Comparison of ENCODE assay signal across 8 cellular contexts in the genomic region with DNA sequence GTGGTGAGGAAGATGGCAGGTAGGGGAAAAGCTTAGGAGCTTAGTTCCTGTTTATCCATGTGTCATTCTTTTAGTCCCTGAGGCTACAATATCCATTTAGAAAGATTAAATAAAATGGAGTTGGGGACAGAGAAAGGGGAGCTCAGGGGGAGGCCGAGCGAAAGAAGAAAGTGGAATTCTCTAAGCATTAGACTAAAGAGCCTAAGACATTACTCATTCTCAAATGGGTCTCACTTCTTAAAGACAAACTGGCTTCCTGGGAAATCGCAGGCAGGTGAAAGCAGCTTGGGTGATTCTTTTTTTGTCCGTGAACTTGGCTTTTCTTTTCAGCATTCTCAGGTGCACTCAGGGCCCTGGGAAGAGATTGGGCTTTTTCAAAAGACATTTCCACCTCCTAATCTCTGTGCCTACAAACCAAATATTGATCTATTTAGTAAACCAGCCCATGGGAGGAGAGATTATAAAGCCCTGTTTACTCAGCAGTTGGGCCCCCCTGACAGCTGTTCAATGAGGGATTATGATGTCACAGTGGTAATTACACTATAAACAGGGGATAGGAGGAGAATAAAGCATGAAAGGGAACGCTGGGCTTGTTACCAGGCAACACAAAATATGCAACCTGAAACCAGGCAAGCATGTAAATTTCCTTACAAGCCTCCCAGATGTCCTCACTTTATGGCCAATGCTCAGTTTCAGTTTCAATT.
DNase-seq lines count a peak whose midpoint lies in the region; TF ChIP-seq lines count a peak whose summit lies in the region.

No MANE protein-coding gene starts in this region.

- no peak for TF ChIP-seq CTCF in WI38 (IDR thresholded peaks at IDR 0.05; ENCODE audit: low read depth, low read length)

- H3K27ac ChIP-seq in subcutaneous abdominal adipose tissue (ENCODE audit: low read depth, low read length): no peak overlapping the region
- no peak overlapping the region for H3K27ac ChIP-seq in CD8-positive, alpha-beta memory T cell (ENCODE audit: low read depth, low read length)

- H3K27me3 Mint-ChIP-seq in CD8-positive, alpha-beta memory T cell: no peaks in the 10 kb centered on the region

- H3K9me3 Mint-ChIP-seq in CD8-positive, alpha-beta memory T cell: peaks cover 0 to 14% (median 4%) of the 10 kb centered on the region in 5 donors

- H3K4me3 Mint-ChIP-seq in CD8-positive, alpha-beta memory T cell: no peak overlapping the region

- no peaks in the 10 kb centered on the region for H3K4me1 Mint-ChIP-seq in CD8-positive, alpha-beta memory T cell

- H3K36me3 ChIP-seq in subcutaneous abdominal adipose tissue (ENCODE audit: control insufficient read depth in 5 of 5, insufficient read depth in 5 of 5, low read length in 5 of 5): no peaks in the 10 kb centered on the region
- no peaks in the 10 kb centered on the region for H3K36me3 ChIP-seq in CD8-positive, alpha-beta memory T cell (ENCODE audit: insufficient read depth, low read length)

- peaks cover 0 to 10% (median 9%) of the 10 kb centered on the region in 5 donors for H3K4me1 ChIP-seq in subcutaneous abdominal adipose tissue (ENCODE audit: control insufficient read depth in 5 of 5, insufficient read depth in 5 of 5, low read length in 5 of 5)
- H3K4me1 ChIP-seq in CD8-positive, alpha-beta memory T cell (ENCODE audit: insufficient read depth, low read length): no peaks in the 10 kb centered on the region

- CTCF ChIA-PET in CD8-positive, alpha-beta memory T cell (lab: Charles Lee): no interaction called here

- H3K4me3 ChIP-seq in WI38 (ENCODE audit: low read depth, low read length) (peak overlapping the region; percentile 48), subcutaneous abdominal adipose tissue (ENCODE audit: low read depth in 1 of 5, low read length in 5 of 5) (peak overlapping the region in 4 of 5 donors; percentile 30 to 46 (median 41))
- no peak overlapping the region for H3K4me3 ChIP-seq in CD8-positive, alpha-beta memory T cell (ENCODE audit: low read length)

- H3K36me3 Mint-ChIP-seq in CD8-positive, alpha-beta memory T cell: no peaks in the 10 kb centered on the region

- DNase-seq in GM04503 (ENCODE audit: low read depth) (peak; percentile 71), NCI-H1092 treated with DMSO at 0.1 percent for 48 hours (lab: John Stamatoyannopoulos, UW) (peak; percentile 98), iPS-NIHi11 (ENCODE audit: low spot score) (peak; percentile 52), ureter (ENCODE audit: low spot score) (no peak), putamen (ENCODE audit: low spot score) (no peak)
- no peak for DNase-seq in CD8-positive, alpha-beta memory T cell

- no peak overlapping the region for H3K27ac Mint-ChIP-seq in CD8-positive, alpha-beta memory T cell

- peak overlapping the region in 1 of 5 donors; percentile 51 for H3K9ac ChIP-seq in subcutaneous abdominal adipose tissue (ENCODE audit: low read length in 5 of 5)

- no peaks in the 10 kb centered on the region for H3K9me3 ChIP-seq in subcutaneous abdominal adipose tissue (ENCODE audit: control insufficient read depth in 5 of 5, low read length in 5 of 5)
- H3K9me3 ChIP-seq in CD8-positive, alpha-beta memory T cell (ENCODE audit: low read length): no peaks in the 10 kb centered on the region

- POLR2A ChIA-PET in CD8-positive, alpha-beta memory T cell (lab: Charles Lee): no interaction called here

- no peaks in the 10 kb centered on the region for H3K27me3 ChIP-seq in subcutaneous abdominal adipose tissue (ENCODE audit: control insufficient read depth in 5 of 5, insufficient read depth in 4 of 5, low read length in 5 of 5)
- no peaks in the 10 kb centered on the region for H3K27me3 ChIP-seq in CD8-positive, alpha-beta memory T cell (ENCODE audit: insufficient read depth, low read length, poor library complexity, severe bottlenecking)

Comparison
In these comparisons a context has a peak if more than half of its experiments do, and no peak if none do; other contexts are left out.
1. DNase-seq: peak in GM04503 (single experiment), NCI-H1092 treated with DMSO at 0.1 percent for 48 hours (single experiment) and iPS-NIHi11 (single experiment); none in ureter (single experiment), CD8-positive, alpha-beta memory T cell (0 of 5) and putamen (single experiment).